12 cellular contexts compared by ENCODE assay signal in the genomic region with DNA sequence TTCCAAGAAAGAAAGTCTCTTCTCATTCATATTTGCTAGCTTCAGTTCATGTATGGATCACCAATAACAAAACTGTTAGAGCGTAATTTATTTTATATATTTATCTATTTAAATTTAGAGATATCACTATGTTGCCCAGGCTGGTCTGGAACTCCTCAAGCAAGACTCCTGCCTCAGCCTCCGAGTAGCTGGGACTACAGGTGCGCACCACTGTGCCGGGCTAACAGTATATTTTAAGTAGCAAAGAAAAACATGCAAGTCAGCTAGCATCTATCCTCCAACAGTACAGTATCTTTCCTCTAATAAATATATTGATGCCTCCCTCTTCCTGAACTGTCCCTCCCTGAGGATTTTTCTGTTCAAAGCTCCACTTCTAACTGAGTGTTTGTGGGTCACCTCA. TPM values are rescaled to one million over a fixed set of nuclear protein-coding genes. Genes with fewer than 3 reads are reported as not detected.
A peak's percentile ranks its signal among the peaks of the same experiment; 100 is the strongest.
DNase-seq lines count a peak whose midpoint lies in the region; ATAC-seq and TF ChIP-seq lines count a peak whose summit lies in the region.
"Had no signal": no experiment of that assay in that cellular context is flagged by ENCODE, and none has a peak within 500 bp of the region (broad histone marks: within the 10 kb centered on the region; RNA-seq: fewer than 3 reads in every experiment).

No MANE protein-coding gene starts in this region.

- H3K79me1 ChIP-seq in mesenchymal stem cell (replicated peaks; ENCODE audit: low read length, poor library complexity, severe bottlenecking) = peaks cover 38% of the 10 kb centered on the region

- no peak overlapping the region for H4K8ac ChIP-seq in mesenchymal stem cell (ENCODE audit: low read length)

- peaks cover 57% of the 10 kb centered on the region for H3K4me1 Mint-ChIP-seq in CD8-positive, alpha-beta T cell (ENCODE audit: low read depth)
- H3K4me1 Mint-ChIP-seq in activated CD4-positive, alpha-beta memory T cell treated with anti-CD3 and anti-CD28 coated beads, Interleukin-2, amount 10 ng/mL, durations not matched to agents 7 days and 5 days = peaks cover 34% of the 10 kb centered on the region

- TF ChIP-seq CTCF in 22Rv1 (IDR thresholded peaks at IDR 0.05) (no peak), dorsolateral prefrontal cortex (IDR thresholded peaks at IDR 0.05 in 54 of 56, conservative IDR thresholded peaks at IDR 0.05 in 2 of 56; ENCODE audit: low read depth in 1 of 56, partially characterized antibody in 56 of 56) (no peak)
- no peak for TF ChIP-seq CTCF in CD8-positive, alpha-beta T cell (IDR thresholded peaks at IDR 0.05)

- CTCF ChIA-PET in CD8-positive, alpha-beta T cell (lab: Charles Lee) = interaction anchor here (0.7 kb wide), 1 partner anchor 11 kb away, joined by 3 read pairs; no protein-coding TSS in a partner anchor
- CTCF ChIA-PET in activated CD4-positive, alpha-beta memory T cell treated with anti-CD3 and anti-CD28 coated beads, Interleukin-2, amount 10 ng/mL, durations not matched to agents 7 days and 5 days (lab: Charles Lee) = no interaction called here

- no peak overlapping the region for H3K4me3 ChIP-seq in CD8-positive, alpha-beta T cell (ENCODE audit: low read depth, low read length)
- no peak overlapping the region for H3K4me3 ChIP-seq in mesenchymal stem cell (ENCODE audit: insufficient read depth in 1 of 2, low read depth in 1 of 2, low read length in 2 of 2)
- no peak overlapping the region for H3K4me3 ChIP-seq in dorsolateral prefrontal cortex

- no peaks in the 10 kb centered on the region for H3K36me3 ChIP-seq in CD8-positive, alpha-beta T cell (ENCODE audit: insufficient read depth, low read length)
- H3K36me3 ChIP-seq in mesenchymal stem cell (ENCODE audit: control insufficient read depth in 1 of 2, insufficient read depth in 2 of 2, low read depth in 1 of 2, low read length in 2 of 2) = peaks cover 17 to 43% of the 10 kb centered on the region in 2 experiments

- H4K91ac ChIP-seq in mesenchymal stem cell (ENCODE audit: low read length) = no peak overlapping the region

- no peaks in the 10 kb centered on the region for H3K9me3 ChIP-seq in CD8-positive, alpha-beta T cell (ENCODE audit: low read length)
- H3K9me3 ChIP-seq in mesenchymal stem cell (ENCODE audit: control insufficient read depth, low read length) = no peaks in the 10 kb centered on the region

- H2AK5ac ChIP-seq in mesenchymal stem cell (ENCODE audit: low read length, severe bottlenecking) = no peak overlapping the region

- H3K23ac ChIP-seq in mesenchymal stem cell (ENCODE audit: low read length in 2 of 2) = no peak overlapping the region

- H3K27me3 ChIP-seq in CD8-positive, alpha-beta T cell (ENCODE audit: insufficient read depth, low read length) = no peaks in the 10 kb centered on the region
- H3K27me3 ChIP-seq in mesenchymal stem cell (ENCODE audit: control insufficient read depth in 1 of 2, insufficient read depth in 1 of 2, low read length in 2 of 2) (no peaks in the 10 kb centered on the region), dorsolateral prefrontal cortex (no peaks in the 10 kb centered on the region)

- no peak overlapping the region for H2BK120ac ChIP-seq in mesenchymal stem cell (ENCODE audit: low read depth, low read length)

- POLR2A ChIA-PET in CD8-positive, alpha-beta T cell (lab: Charles Lee) = interaction anchor here (1.2 to 1.3 kb wide), 2 partner anchors 16 to 65 kb away, joined by 3 read pairs; no protein-coding TSS in a partner anchor
- POLR2A ChIA-PET in activated CD4-positive, alpha-beta memory T cell treated with anti-CD3 and anti-CD28 coated beads, Interleukin-2, amount 10 ng/mL, durations not matched to agents 7 days and 5 days (lab: Charles Lee) = interaction anchor here (0.7 kb wide), 1 partner anchor 22 kb away, joined by 4 read pairs; a partner anchor contains a TSS

- no peak overlapping the region for H2AFZ ChIP-seq in mesenchymal stem cell (ENCODE audit: low read depth, low read length)

- H3K4me3 Mint-ChIP-seq in CD8-positive, alpha-beta T cell = peak overlapping the region; percentile 66
- no peak overlapping the region for H3K4me3 Mint-ChIP-seq in activated CD4-positive, alpha-beta memory T cell treated with anti-CD3 and anti-CD28 coated beads, Interleukin-2, amount 10 ng/mL, durations not matched to agents 7 days and 5 days

- no peak for DNase-seq in CD8-positive, alpha-beta T cell
- DNase-seq in activated CD4-positive, alpha-beta memory T cell treated with anti-CD3 and anti-CD28 coated beads, Interleukin-2, amount 10 ng/mL, durations not matched to agents 7 days and 5 days = no peak
- no peak for DNase-seq in mesenchymal stem cell
- DNase-seq in NCI-H748 (lab: John Stamatoyannopoulos, UW; ENCODE audit: unreplicated experiment) = no peak
- no peak for DNase-seq in dorsolateral prefrontal cortex
- DNase-seq: C1 segment of cervical spinal cord, midbrain, NCI-H1694, NCI-H526 had no signal

- no peak overlapping the region for H2BK5ac ChIP-seq in mesenchymal stem cell (ENCODE audit: low read depth, low read length, poor library complexity, severe bottlenecking)

- no peak overlapping the region for H3K4ac ChIP-seq in mesenchymal stem cell (ENCODE audit: low read depth in 1 of 2, low read length in 2 of 2)

- no peak overlapping the region for H2BK12ac ChIP-seq in mesenchymal stem cell (ENCODE audit: low read length in 2 of 2)

- H3K27me3 Mint-ChIP-seq in CD8-positive, alpha-beta T cell (ENCODE audit: low read depth) = no peaks in the 10 kb centered on the region
- no peaks in the 10 kb centered on the region for H3K27me3 Mint-ChIP-seq in activated CD4-positive, alpha-beta memory T cell treated with anti-CD3 and anti-CD28 coated beads, Interleukin-2, amount 10 ng/mL, durations not matched to agents 7 days and 5 days

- peaks cover 37% of the 10 kb centered on the region for H3K4me1 ChIP-seq in CD8-positive, alpha-beta T cell (ENCODE audit: insufficient read depth, low read length)
- peaks cover 3% of the 10 kb centered on the region for H3K4me1 ChIP-seq in mesenchymal stem cell (ENCODE audit: control insufficient read depth, insufficient read depth, low read depth, low read length)

- intact Hi-C loops in CD8-positive, alpha-beta T cell (cut with DNase I, micrococcal nuclease) = no loop called here
- intact Hi-C loops in dorsolateral prefrontal cortex (cut with DNase I) = no loop called here

- no peak overlapping the region for H3K4me2 ChIP-seq in mesenchymal stem cell (ENCODE audit: low read length, poor library complexity, severe bottlenecking)

- H3K27ac Mint-ChIP-seq in CD8-positive, alpha-beta T cell = peak overlapping the region; percentile 85
- peak overlapping the region; percentile 9 for H3K27ac Mint-ChIP-seq in activated CD4-positive, alpha-beta memory T cell treated with anti-CD3 and anti-CD28 coated beads, Interleukin-2, amount 10 ng/mL, durations not matched to agents 7 days and 5 days

- H3K9me3 Mint-ChIP-seq in CD8-positive, alpha-beta T cell = no peaks in the 10 kb centered on the region
- no peaks in the 10 kb centered on the region for H3K9me3 Mint-ChIP-seq in activated CD4-positive, alpha-beta memory T cell treated with anti-CD3 and anti-CD28 coated beads, Interleukin-2, amount 10 ng/mL, durations not matched to agents 7 days and 5 days

- no peak overlapping the region for H2BK15ac ChIP-seq in mesenchymal stem cell (ENCODE audit: low read depth, poor library complexity, severe bottlenecking)

- over 99% methylated on average over 3 of the region's 4 CpGs for WGBS in mesenchymal stem cell

- peak overlapping the region; percentile 9 for H3K9ac ChIP-seq in mesenchymal stem cell (ENCODE audit: low read length)

- H3K36me3 Mint-ChIP-seq in CD8-positive, alpha-beta T cell = peaks cover 2% of the 10 kb centered on the region
- H3K36me3 Mint-ChIP-seq in activated CD4-positive, alpha-beta memory T cell treated with anti-CD3 and anti-CD28 coated beads, Interleukin-2, amount 10 ng/mL, durations not matched to agents 7 days and 5 days (ENCODE audit: low read depth) = peaks cover 3% of the 10 kb centered on the region

- no peak overlapping the region for H3K18ac ChIP-seq in mesenchymal stem cell (ENCODE audit: low read depth in 1 of 2, low read length in 2 of 2)

- ATAC-seq in CD8-positive, alpha-beta T cell = no peak
- no peak for ATAC-seq in GM21737 (IDR thresholded peaks at IDR 0.05; ENCODE audit: unreplicated experiment)
- no peak for ATAC-seq in HG03045 (IDR thresholded peaks at IDR 0.05; ENCODE audit: unreplicated experiment)

- H3K14ac ChIP-seq in mesenchymal stem cell (ENCODE audit: low read length in 2 of 2) = no peak overlapping the region

- peak overlapping the region; percentile 31 for H3K27ac ChIP-seq in 22Rv1
- no peak overlapping the region for H3K27ac ChIP-seq in CD8-positive, alpha-beta T cell (ENCODE audit: low read depth, low read length)
- H3K27ac ChIP-seq in mesenchymal stem cell (ENCODE audit: low read length, poor library complexity, severe bottlenecking) = no peak overlapping the region
- H3K27ac ChIP-seq in dorsolateral prefrontal cortex = peak overlapping the region in 12 of 59 donors; percentile 3 to 45 (median 16)

RNA-seq across cellular contexts. Expression of a gene that starts 21.5 kb away (rescaled TPM):
- 10 to 100 TPM; 11.2 to 12.7 TPM for total RNA-seq in CD8-positive, alpha-beta T cell
- total RNA-seq in activated CD4-positive, alpha-beta memory T cell treated with anti-CD3 and anti-CD28 coated beads, Interleukin-2, amount 10 ng/mL, durations not matched to agents 7 days and 5 days = 10 to 100 TPM; 26.3 to 26.7 TPM
- 9.4 TPM for polyA plus RNA-seq in mesenchymal stem cell (2013, experiment 1 of 2)
- 9.0 TPM for polyA plus RNA-seq in mesenchymal stem cell (2013, experiment 2 of 2)
- total RNA-seq in dorsolateral prefrontal cortex = 10 to 100 TPM; 23.9 to 71.7 (median 40.7) TPM
